In the genomic region with DNA sequence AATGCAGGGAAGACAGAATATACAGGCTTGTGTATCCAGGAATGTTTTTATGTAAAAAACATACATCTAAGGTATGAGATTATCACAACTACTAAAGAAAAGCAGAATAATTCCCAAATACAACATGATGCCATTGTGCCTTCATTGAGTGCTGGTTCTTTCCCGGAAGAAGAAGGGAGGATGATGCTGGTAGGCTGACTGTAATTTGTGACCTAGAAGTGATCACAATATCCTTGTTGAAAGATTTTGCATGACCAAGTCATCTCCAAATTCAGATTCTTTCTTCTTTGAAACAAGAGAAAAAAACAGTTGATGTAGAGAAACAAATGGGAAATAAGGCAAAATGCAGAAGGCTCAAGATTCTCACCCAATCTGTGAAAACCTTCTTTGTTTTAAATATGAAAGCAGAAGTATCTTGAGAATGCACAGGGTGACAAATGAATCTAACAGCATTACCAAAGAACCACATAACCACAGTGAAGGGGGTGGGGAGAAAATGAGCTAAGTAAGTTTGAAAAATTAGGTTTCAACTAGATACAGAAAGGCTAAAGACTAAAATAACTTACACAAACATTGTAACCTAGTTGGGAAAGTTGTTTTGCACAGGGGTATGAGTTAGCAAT, we compare ENCODE assay signal across 8 cellular contexts. TPM values are rescaled to one million over a fixed set of nuclear protein-coding genes. Genes with fewer than 3 reads are reported as not detected.
DNase-seq lines count a peak whose midpoint lies in the region; ATAC-seq, FAIRE-seq and TF ChIP-seq lines count a peak whose summit lies in the region.

No MANE protein-coding gene starts in this region.

- TF ChIP-seq RAD21 in K562 (CRISPR knock-in tag; conservative IDR thresholded peaks at IDR 0.05 in 1 of 2, IDR thresholded peaks at IDR 0.05 in 1 of 2), result no peak

- peaks cover 63% of the 10 kb centered on the region for H3K36me3 ChIP-seq in K562 (ENCODE audit: control insufficient read depth, insufficient read depth, low read length)

- H3K9me3 ChIP-seq in K562 (replicated peaks; ENCODE audit: control insufficient read depth, insufficient read depth, low read depth, low read length), result no peaks in the 10 kb centered on the region

- intact Hi-C loops in K562 (cut with micrococcal nuclease), result no loop called here
- intact Hi-C loops in dorsolateral prefrontal cortex (cut with DNase I), result no loop called here

- DNase-seq in GM12891 (ENCODE audit: insufficient read length, low spot score), result no peak
- DNase-seq in K562 (ENCODE audit: extremely low read depth in 1 of 4, low spot score in 3 of 4), result no peak
- DNase-seq in NCI-H748 treated with DMSO at 0.1 percent for 48 hours (lab: John Stamatoyannopoulos, UW), result no peak
- no peak for DNase-seq in NCI-H446 (lab: John Stamatoyannopoulos, UW)
- DNase-seq in dorsolateral prefrontal cortex, result no peak
- no peak for DNase-seq in omental fat pad (ENCODE audit: low spot score)

- POLR2A ChIA-PET in K562 (lab: Yijun Ruan, JAX), result interaction anchor here (0.5 kb wide), 1 partner anchor 70 kb away, joined by 4 read pairs; no protein-coding TSS in a partner anchor

- H3K4me1 ChIP-seq in K562 (replicated peaks in 1 of 2; ENCODE audit: control insufficient read depth in 2 of 2, insufficient read depth in 2 of 2, low read length in 2 of 2), result no peaks in the 10 kb centered on the region

- TF ChIP-seq POLR2A in GM12891 (IDR thresholded peaks at IDR 0.05; ENCODE audit: low read depth, low read length) (no peak), K562 (conservative IDR thresholded peaks at IDR 0.05) (no peak)

- peak; percentile 87 for ATAC-seq in GM21526 (IDR thresholded peaks at IDR 0.05; ENCODE audit: low FRiP score, unreplicated experiment)
- ATAC-seq in HG03575 (IDR thresholded peaks at IDR 0.05; ENCODE audit: extremely low read depth, insufficient number of reproducible peaks, low FRiP score, unreplicated experiment), result peak; percentile 56
- ATAC-seq in K562, result no peak
- no peak for ATAC-seq in omental fat pad (ENCODE audit: low FRiP score)

- H3K27me3 ChIP-seq in K562 (ENCODE audit: control insufficient read depth in 2 of 2, insufficient read depth in 2 of 2, low read length in 2 of 2), result no peaks in the 10 kb centered on the region
- no peaks in the 10 kb centered on the region for H3K27me3 ChIP-seq in dorsolateral prefrontal cortex

- BruUV-seq in K562 (replicated peaks; lab: Mats Ljungman, UMichigan), result no TSS peak

- no peaks in the 10 kb centered on the region for H3K79me2 ChIP-seq in K562 (ENCODE audit: control insufficient read depth, insufficient read depth, low read length)

- no peak overlapping the region for H3K9ac ChIP-seq in K562 (ENCODE audit: insufficient read depth in 1 of 2, low read depth in 2 of 2, low read length in 2 of 2)

- no peak overlapping the region for H3K4me2 ChIP-seq in K562 (ENCODE audit: insufficient read depth, low read length)

- in situ Hi-C loops in K562 (cut with MboI), result no loop called here

- whole genome bisulfite sequencing in K562 (ENCODE audit: insufficient coverage, low coverage, missing lambda C conversion rate), result 100% methylated on average over 1 of the region's 1 CpG

- H3K9me1 ChIP-seq in K562 (ENCODE audit: control insufficient read depth, insufficient read depth, low read length), result no peaks in the 10 kb centered on the region

- CTCF ChIA-PET in K562 (lab: Yijun Ruan, JAX; ENCODE audit: low intra/inter-chr PET ratio), result no interaction called here

- H4K20me1 ChIP-seq in K562 (replicated peaks; ENCODE audit: control insufficient read depth, insufficient read depth, low read length), result no peaks in the 10 kb centered on the region

- TF ChIP-seq CTCF in K562 (IDR thresholded peaks at IDR 0.05 in 2 of 3, conservative IDR thresholded peaks at IDR 0.05 in 1 of 3; ENCODE audit: insufficient read depth in 2 of 3, low read depth in 1 of 3, low read length in 3 of 3) (no peak), dorsolateral prefrontal cortex (IDR thresholded peaks at IDR 0.05 in 54 of 56, conservative IDR thresholded peaks at IDR 0.05 in 2 of 56; ENCODE audit: low read depth in 1 of 56, partially characterized antibody in 56 of 56) (no peak), omental fat pad (IDR thresholded peaks at IDR 0.05) (no peak)

- H3K4me3 ChIP-seq in K562 (no peak overlapping the region), dorsolateral prefrontal cortex (no peak overlapping the region)

- H2AFZ ChIP-seq in K562 (ENCODE audit: low read depth, low read length), result no peak overlapping the region

- no peak for TF ChIP-seq EP300 in K562 (IDR thresholded peaks at IDR 0.05; ENCODE audit: low read length)

- peak; percentile 92 for FAIRE-seq in GM12891 (lab: Jason Lieb, UNC)
- FAIRE-seq in K562 (lab: Jason Lieb, UNC), result no peak

- H3K27ac ChIP-seq in K562 (ENCODE audit: extremely low read depth, low read depth, low read length) (no peak overlapping the region), dorsolateral prefrontal cortex (no peak overlapping the region)

TF ChIP-seq in GM12891, 5 proteins besides CTCF, POLR2A, EP300 and RAD21 (continues in another document):
- TF ChIP-seq POU2F2 (IDR thresholded peaks at IDR 0.05; ENCODE audit: low read depth, low read length), result 0 out of 2 replicates have a peak, but pooled peaks have one; percentile 30

RNA-seq across cellular contexts. Expression of a gene that starts 20.4 kb away (rescaled TPM):
- 16.8 TPM for polyA plus RNA-seq in GM12891 (2012; ENCODE audit: low read depth, missing spikeins)
- total RNA-seq in K562 (2011; cell fraction: chromatin; rRNA removed; ENCODE audit: low replicate concordance), result 31.5 and 107 TPM in 2 replicates
- total RNA-seq in K562 (2011; cell fraction: nucleolus; rRNA removed), result 10.5 and 11.2 TPM in 2 replicates
- total RNA-seq in K562 (2011; cell fraction: nucleoplasm; rRNA removed), result 27.4 and 33.7 TPM in 2 replicates
- total RNA-seq in K562 (2014; rRNA removed), result 18.3 and 21.3 TPM in 2 replicates
- 45.2 and 59.6 TPM in 2 replicates for total RNA-seq in K562 (2014; rRNA removed; fragmentation: Illumina TruSeq; extraction: Trizol)
- total RNA-seq in K562 (2015; rRNA removed; fragmentation: Illumina TruSeq; extraction: Trizol), result 29.1 and 34.1 TPM in 2 replicates
- total RNA-seq in K562 (2021), result 30.4 and 34.1 TPM in 2 replicates
- polyA plus RNA-seq in K562 (2011; rRNA removed), result 19.9 and 28.4 TPM in 2 replicates
- 3.9 and 7.2 TPM in 2 replicates for polyA plus RNA-seq in K562 (2011; cell fraction: cytosol; rRNA removed)
- polyA plus RNA-seq in K562 (2011; cell fraction: nucleus; rRNA removed), result 19.7 and 20.9 TPM in 2 replicates
- 18.7 and 20.0 TPM in 2 replicates for polyA plus RNA-seq in K562 (2012)
- polyA plus RNA-seq in K562 (2014; fragmentation: Illumina TruSeq; extraction: Trizol), result 30.3 and 30.9 TPM in 2 replicates
- polyA plus RNA-seq in K562 (2014; fragmentation: Nextera tagmentation; extraction: Ambion mirVana), result 10 to 100 TPM; 21.0 to 29.1 TPM
- 22.9 and 27.4 TPM in 2 replicates for polyA plus RNA-seq in K562 (2014; rRNA removed)
- polyA minus RNA-seq in K562 (2011; rRNA and poly(A)+ RNA removed), result 48.7 and 53.2 TPM in 2 replicates
- 12.4 and 15.9 TPM in 2 replicates for polyA minus RNA-seq in K562 (2011; cell fraction: cytosol; rRNA and poly(A)+ RNA removed)
- polyA minus RNA-seq in K562 (2011; cell fraction: nucleus; rRNA and poly(A)+ RNA removed), result 32.0 and 42.8 TPM in 2 replicates
- 10 to 100 TPM; 11.0 to 29.5 (median 19.0) TPM for total RNA-seq in dorsolateral prefrontal cortex
- total RNA-seq in omental fat pad, result 10 to 100 TPM; 10.4 to 21.0 (median 14.4) TPM

RNA-seq across cellular contexts. Expression of a gene that starts 20.5 kb away (rescaled TPM):
- 21.1 TPM for polyA plus RNA-seq in GM12891 (2012; ENCODE audit: low read depth, missing spikeins)
- total RNA-seq in K562 (2011; cell fraction: chromatin; rRNA removed; ENCODE audit: low replicate concordance), result 7.3 and 25.9 TPM in 2 replicates
- total RNA-seq in K562 (2011; cell fraction: nucleolus; rRNA removed), result 3.8 and 7.8 TPM in 2 replicates
- 10.2 and 17.6 TPM in 2 replicates for total RNA-seq in K562 (2011; cell fraction: nucleoplasm; rRNA removed)
- total RNA-seq in K562 (2014; rRNA removed), result 13.4 and 17.1 TPM in 2 replicates
- 30.6 and 39.4 TPM in 2 replicates for total RNA-seq in K562 (2014; rRNA removed; fragmentation: Illumina TruSeq; extraction: Trizol)
- 32.0 and 32.2 TPM in 2 replicates for total RNA-seq in K562 (2015; rRNA removed; fragmentation: Illumina TruSeq; extraction: Trizol)
- total RNA-seq in K562 (2021), result 16.7 and 17.0 TPM in 2 replicates
- 37.4 and 38.7 TPM in 2 replicates for polyA plus RNA-seq in K562 (2011; rRNA removed)
- 9.4 and 14.8 TPM in 2 replicates for polyA plus RNA-seq in K562 (2011; cell fraction: cytosol; rRNA removed)
- 26.4 and 43.0 TPM in 2 replicates for polyA plus RNA-seq in K562 (2011; cell fraction: nucleus; rRNA removed)
- 16.3 and 20.2 TPM in 2 replicates for polyA plus RNA-seq in K562 (2012)
- polyA plus RNA-seq in K562 (2014; fragmentation: Illumina TruSeq; extraction: Trizol), result 29.3 and 36.4 TPM in 2 replicates
- 10 to 100 TPM; 28.8 to 43.5 TPM for polyA plus RNA-seq in K562 (2014; fragmentation: Nextera tagmentation; extraction: Ambion mirVana)
- 26.2 and 31.2 TPM in 2 replicates for polyA plus RNA-seq in K562 (2014; rRNA removed)
- 15.1 and 16.6 TPM in 2 replicates for polyA minus RNA-seq in K562 (2011; rRNA and poly(A)+ RNA removed)
- 4.2 and 8.3 TPM in 2 replicates for polyA minus RNA-seq in K562 (2011; cell fraction: cytosol; rRNA and poly(A)+ RNA removed)
- polyA minus RNA-seq in K562 (2011; cell fraction: nucleus; rRNA and poly(A)+ RNA removed), result 10.2 and 24.4 TPM in 2 replicates
- 10 to 100 TPM in 106 of 120 experiments, 1 to 10 TPM in 14; 7.4 to 21.0 (median 13.1) TPM for total RNA-seq in dorsolateral prefrontal cortex
- total RNA-seq in omental fat pad, result 10 to 100 TPM in 2 of 4 donors, 1 to 10 TPM in 2; 7.2 to 25.2 (median 9.3) TPM

RNA-seq across cellular contexts. Expression of a gene that starts 39.0 kb away (rescaled TPM):
- not detected for polyA plus RNA-seq in GM12891 (2012; ENCODE audit: low read depth, missing spikeins)
- not detected in 2 replicates for total RNA-seq in K562 (2011; cell fraction: chromatin; rRNA removed; ENCODE audit: low replicate concordance)
- not detected in 2 replicates for total RNA-seq in K562 (2011; cell fraction: nucleolus; rRNA removed)
- not detected in 2 replicates for total RNA-seq in K562 (2011; cell fraction: nucleoplasm; rRNA removed)
- total RNA-seq in K562 (2014; rRNA removed) (not detected in 2 replicates), K562 (2014; rRNA removed; fragmentation: Illumina TruSeq; extraction: Trizol) (not detected in 2 replicates), K562 (2015; rRNA removed; fragmentation: Illumina TruSeq; extraction: Trizol) (not detected in 2 replicates), K562 (2021) (not detected in 2 replicates), dorsolateral prefrontal cortex (1 to 10 TPM in 48 of 120 experiments, under 1 TPM in 23, not detected in 49; 0.66 to 4.0 (median 1.3) TPM), omental fat pad (not detected)
- polyA plus RNA-seq in K562 (2011; rRNA removed) (not detected in 2 replicates), K562 (2014; fragmentation: Illumina TruSeq; extraction: Trizol) (not detected in 2 replicates), K562 (2014; fragmentation: Nextera tagmentation; extraction: Ambion mirVana) (not detected), K562 (2014; rRNA removed) (not detected in 2 replicates)
- not detected in 2 replicates for polyA plus RNA-seq in K562 (2011; cell fraction: cytosol; rRNA removed)
- not detected in 2 replicates for polyA plus RNA-seq in K562 (2011; cell fraction: nucleus; rRNA removed)
- not detected in 2 replicates for polyA plus RNA-seq in K562 (2012)
- polyA minus RNA-seq in K562 (2011; rRNA and poly(A)+ RNA removed), result not detected in 2 replicates
- polyA minus RNA-seq in K562 (2011; cell fraction: cytosol; rRNA and poly(A)+ RNA removed), result not detected in 2 replicates
- not detected in 2 replicates for polyA minus RNA-seq in K562 (2011; cell fraction: nucleus; rRNA and poly(A)+ RNA removed)

Comparison
In these comparisons a context has a peak if more than half of its experiments do, and no peak if none do; other contexts are left out.
1. ATAC-seq: peak in GM21526 (single experiment) and HG03575 (single experiment); none in K562 (single experiment) and omental fat pad (single experiment).